Comparison of ENCODE assay signal across 19 cellular contexts in the genomic region with DNA sequence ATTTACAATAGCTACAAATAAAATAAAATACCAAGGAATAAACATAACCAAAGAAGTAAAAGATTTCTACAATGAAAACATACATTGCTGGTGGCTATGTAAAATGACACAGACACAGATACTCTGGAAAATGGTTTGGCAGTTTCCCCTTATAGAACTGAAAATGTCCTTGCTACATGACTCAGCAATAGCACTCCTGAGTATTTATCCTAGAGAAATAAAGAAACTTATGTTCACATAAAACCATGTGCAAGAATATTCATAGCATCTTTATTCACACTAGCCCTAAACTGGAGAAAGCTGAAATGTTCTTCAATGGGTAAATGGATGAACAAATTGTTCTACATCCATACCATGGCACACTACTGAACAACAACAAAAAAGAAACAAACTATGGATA.
"Had no signal": no experiment of that assay in that cellular context is flagged by ENCODE, and none has a peak within 500 bp of the region (broad histone marks: within the 10 kb centered on the region; RNA-seq: fewer than 3 reads in every experiment).

No MANE protein-coding gene starts in this region.

- DNase-seq: activated CD4-positive, alpha-beta T cell treated with anti-CD3 and anti-CD28 coated beads for 1 hour; activated CD4-positive, alpha-beta T cell treated with anti-CD3 and anti-CD28 coated beads, Interleukin-2, amount 50 U/mL, for 4 hours; activated naive CD4-positive, alpha-beta T cell; activated naive CD8-positive, alpha-beta T cell treated with anti-CD3 and anti-CD28 coated beads, Interleukin-2, amount 10 ng/mL, durations not matched to agents 7 days and 5 days; activated T-cell treated with anti-CD3 and anti-CD28 coated beads for 4 hours; erythroblast; head of caudate nucleus; left colon; lower lobe of right lung; stimulated activated naive CD8-positive, alpha-beta T cell treated with anti-CD3 and anti-CD28 coated beads, Interleukin-15, amount 100 ng/mL, for 72 hours; T-helper 1 cell; T1000; upper lobe of right lung had no signal

- ATAC-seq: left colon; lower lobe of right lung; sciatic nerve; stimulated activated naive CD8-positive, alpha-beta T cell treated with anti-CD3 and anti-CD28 coated beads, Interleukin-15, amount 100 ng/mL, for 72 hours; upper lobe of right lung had no signal

- H3K4me3 ChIP-seq: ascending aorta, breast epithelium, lower lobe of right lung, thoracic aorta, upper lobe of right lung had no signal

- H3K27ac Mint-ChIP-seq: activated naive CD8-positive, alpha-beta T cell treated with anti-CD3 and anti-CD28 coated beads, Interleukin-2, amount 10 ng/mL, durations not matched to agents 7 days and 5 days; mesothelial cell of epicardium; stimulated activated naive CD8-positive, alpha-beta T cell treated with anti-CD3 and anti-CD28 coated beads, Interleukin-15, amount 100 ng/mL, for 72 hours had no signal

- H3K36me3 ChIP-seq: ascending aorta, breast epithelium, lower lobe of right lung, thoracic aorta, upper lobe of right lung had no signal

- H3K27ac ChIP-seq: ascending aorta, breast epithelium, lower lobe of right lung, thoracic aorta, upper lobe of right lung had no signal

- H3K9me3 Mint-ChIP-seq: activated naive CD8-positive, alpha-beta T cell treated with anti-CD3 and anti-CD28 coated beads, Interleukin-2, amount 10 ng/mL, durations not matched to agents 7 days and 5 days had no signal

- H3K27me3 ChIP-seq: ascending aorta, breast epithelium, upper lobe of right lung had no signal

- H3K4me3 Mint-ChIP-seq: activated naive CD8-positive, alpha-beta T cell treated with anti-CD3 and anti-CD28 coated beads, Interleukin-2, amount 10 ng/mL, durations not matched to agents 7 days and 5 days; mesothelial cell of epicardium; neural crest cell; stimulated activated naive CD8-positive, alpha-beta T cell treated with anti-CD3 and anti-CD28 coated beads, Interleukin-15, amount 100 ng/mL, for 72 hours had no signal

- H3K36me3 Mint-ChIP-seq: activated naive CD8-positive, alpha-beta T cell treated with anti-CD3 and anti-CD28 coated beads, Interleukin-2, amount 10 ng/mL, durations not matched to agents 7 days and 5 days; mesothelial cell of epicardium had no signal

- H3K9me3 ChIP-seq: ascending aorta, breast epithelium, lower lobe of right lung, thoracic aorta, upper lobe of right lung had no signal

- H3K4me1 ChIP-seq: breast epithelium had no signal
